ENCODE assay signal across 2 cellular contexts in the genomic region with DNA sequence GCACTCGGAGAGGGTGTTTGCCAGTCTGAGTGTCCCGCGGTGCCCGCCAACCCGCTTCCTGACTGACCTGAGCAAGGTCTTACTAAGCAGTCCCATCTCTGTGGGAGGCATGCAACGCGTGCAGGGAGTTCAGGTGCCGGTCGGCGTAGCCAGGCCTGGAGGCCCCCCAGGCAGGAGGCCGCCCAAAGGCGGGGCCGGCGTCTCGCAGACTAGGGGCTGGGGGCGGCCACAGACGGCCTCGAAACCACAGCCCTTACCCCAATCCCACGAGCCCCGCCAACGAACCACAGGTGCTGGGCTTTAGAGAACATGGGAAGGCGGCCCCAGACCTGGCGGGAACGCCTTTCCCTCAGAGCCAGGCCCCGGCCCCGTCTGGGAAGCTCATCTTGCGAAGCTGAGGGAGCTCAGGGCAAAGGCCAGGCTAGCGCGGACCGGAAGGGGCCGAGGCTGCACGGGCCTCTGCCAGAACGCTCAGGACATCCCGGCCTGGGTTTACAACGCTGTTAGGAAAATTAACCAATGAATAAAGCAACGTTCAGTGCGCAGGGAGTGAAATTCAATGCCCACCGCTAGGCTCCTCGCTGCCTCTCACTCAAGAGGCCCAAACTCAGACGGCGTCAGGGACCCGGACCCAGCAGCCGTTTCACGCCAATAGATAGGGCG.
TF ChIP-seq lines count a peak whose summit lies in the region.

No MANE protein-coding gene starts in this region.

TF ChIP-seq in IMR-90, 13 proteins besides CTCF, POLR2A, EP300 and RAD21:
- no peak for TF ChIP-seq MAZ (IDR thresholded peaks at IDR 0.05; ENCODE audit: borderline replicate concordance, low read depth, low read length)
- no peak for TF ChIP-seq SMC3 (IDR thresholded peaks at IDR 0.05; ENCODE audit: low read depth, low read length)
- peak; percentile 45 for TF ChIP-seq BHLHE40 (IDR thresholded peaks at IDR 0.05; ENCODE audit: low read depth, low read length)
- no peak for TF ChIP-seq NFE2L2 (IDR thresholded peaks at IDR 0.05; ENCODE audit: low read depth, low read length)
- TF ChIP-seq RCOR1 (IDR thresholded peaks at IDR 0.05; ENCODE audit: insufficient replicate concordance, low read length), result no peak
- no peak for TF ChIP-seq RFX5 (IDR thresholded peaks at IDR 0.05; ENCODE audit: low read depth, low read length)
TF ChIP-seq in IMR-90: peak in this region for 1.

TF ChIP-seq in endothelial cell of umbilical vein, 7 proteins besides CTCF, POLR2A, EP300 and RAD21:
- TF ChIP-seq GATA2 (IDR thresholded peaks at IDR 0.05; ENCODE audit: insufficient read depth, insufficient read length, low read depth, low read length), result no peak
- TF ChIP-seq POLR2AphosphoS5 (IDR thresholded peaks at IDR 0.05; ENCODE audit: insufficient read depth, low read depth, low read length), result no peak
- no peak for TF ChIP-seq MYC (IDR thresholded peaks at IDR 0.05; ENCODE audit: low read depth, low read length)
- no peak for TF ChIP-seq JUN (IDR thresholded peaks at IDR 0.05; ENCODE audit: borderline replicate concordance, insufficient read depth, insufficient read length, low read depth)
- TF ChIP-seq, protein P1, sequence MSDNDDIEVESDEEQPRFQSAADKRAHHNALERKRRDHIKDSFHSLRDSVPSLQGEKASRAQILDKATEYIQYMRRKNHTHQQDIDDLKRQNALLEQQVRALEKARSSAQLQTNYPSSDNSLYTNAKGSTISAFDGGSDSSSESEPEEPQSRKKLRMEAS (IDR thresholded peaks at IDR 0.05; ENCODE audit: insufficient read depth, insufficient read length), result no peak
- TF ChIP-seq EZH2 (IDR thresholded peaks at IDR 0.05; ENCODE audit: borderline replicate concordance, low read depth, low read length, severe bottlenecking), result no peak
- TF ChIP-seq FOS (IDR thresholded peaks at IDR 0.05; ENCODE audit: borderline replicate concordance, insufficient read depth, low read length), result no peak
